In genomic region chr9:35398651-35399335, GRCh38 we compare ENCODE assay signal across 16 cellular contexts.
DNase-seq lines count a peak whose midpoint lies in the region; ATAC-seq and TF ChIP-seq lines count a peak whose summit lies in the region.
"Had no signal": no experiment of that assay in that cellular context is flagged by ENCODE, and none has a peak within 500 bp of the region (broad histone marks: within the 10 kb centered on the region; RNA-seq: fewer than 3 reads in every experiment).

No MANE protein-coding gene starts in this region.

- H3K4me1 ChIP-seq in right cardiac atrium (ENCODE audit: control insufficient read depth, insufficient read depth, low read length): no peaks in the 10 kb centered on the region
- no peaks in the 10 kb centered on the region for H3K4me1 ChIP-seq in esophagus muscularis mucosa
- no peaks in the 10 kb centered on the region for H3K4me1 ChIP-seq in neuronal stem cell (ENCODE audit: control insufficient read depth in 2 of 2, insufficient read depth in 1 of 2, low read depth in 1 of 2, low read length in 2 of 2)
- H3K4me1 ChIP-seq: BLaER1 treated with 17β-estradiol and CSF1 and Interleukin-3, amounts not matched to agents 10 nM and 100 nM had no signal

- H2BK120ac ChIP-seq in neuronal stem cell (ENCODE audit: low read depth, low read length): no peak overlapping the region

- H3K79me1 ChIP-seq in neuronal stem cell (ENCODE audit: low read depth, low read length): no peaks in the 10 kb centered on the region

- H3K27ac Mint-ChIP-seq in T-helper 2 cell treated with Interferon-gamma antibody and Interleukin-4, amounts not matched to agents 5 μg/mL and 100 μg/mL, for 36 hours: no peak overlapping the region
- no peak overlapping the region for H3K27ac Mint-ChIP-seq in activated naive CD8-positive, alpha-beta T cell treated with anti-CD3 and anti-CD28 coated beads, Interleukin-2, amount 50 U/mL, for 24 hours
- H3K27ac Mint-ChIP-seq: B cell; CD8-positive, alpha-beta T cell; GM23338; HFFc6 had no signal

- H3K23ac ChIP-seq in neuronal stem cell (ENCODE audit: low read depth, low read length, poor library complexity): no peak overlapping the region

- WGBS in right cardiac atrium: 93% methylated on average over 16 of the region's 16 CpGs
- 97% methylated on average over 16 of the region's 16 CpGs for WGBS in esophagus muscularis mucosa
- WGBS in neuronal stem cell (ENCODE audit: extremely low coverage in 2 of 2, insufficient read length in 2 of 2, insufficient replicate concordance in 1 of 2), 2 donors: no CpG with 5 or more reads among the region's 16 CpGs

- no peaks in the 10 kb centered on the region for H3K36me3 Mint-ChIP-seq in T-helper 2 cell treated with Interferon-gamma antibody and Interleukin-4, amounts not matched to agents 5 μg/mL and 100 μg/mL, for 36 hours (ENCODE audit: low read depth)
- no peaks in the 10 kb centered on the region for H3K36me3 Mint-ChIP-seq in activated naive CD8-positive, alpha-beta T cell treated with anti-CD3 and anti-CD28 coated beads, Interleukin-2, amount 50 U/mL, for 24 hours (ENCODE audit: low read depth)
- H3K36me3 Mint-ChIP-seq: CD8-positive, alpha-beta T cell had no signal

- no peak overlapping the region for H2BK15ac ChIP-seq in neuronal stem cell (ENCODE audit: low read length)

- H3K9ac ChIP-seq in neuronal stem cell (ENCODE audit: low read depth, low read length, poor library complexity): peak overlapping the region; percentile 24
- H3K9ac ChIP-seq: BLaER1 treated with 17β-estradiol and CSF1 and Interleukin-3, amounts not matched to agents 10 nM and 100 nM had no signal

- no peak overlapping the region for H3K18ac ChIP-seq in neuronal stem cell (ENCODE audit: low read length)

- H4K8ac ChIP-seq in neuronal stem cell (ENCODE audit: low read depth, low read length): no peak overlapping the region

- no peaks in the 10 kb centered on the region for H3K9me3 Mint-ChIP-seq in T-helper 2 cell treated with Interferon-gamma antibody and Interleukin-4, amounts not matched to agents 5 μg/mL and 100 μg/mL, for 36 hours
- no peaks in the 10 kb centered on the region for H3K9me3 Mint-ChIP-seq in activated naive CD8-positive, alpha-beta T cell treated with anti-CD3 and anti-CD28 coated beads, Interleukin-2, amount 50 U/mL, for 24 hours
- H3K9me3 Mint-ChIP-seq: CD8-positive, alpha-beta T cell; GM23338; HFFc6 had no signal

- no peak overlapping the region for H4K91ac ChIP-seq in neuronal stem cell (ENCODE audit: low read depth, low read length, poor library complexity)

- H3K4me3 ChIP-seq in right cardiac atrium (ENCODE audit: low read length) (no peak overlapping the region), esophagus muscularis mucosa (no peak overlapping the region), neuronal stem cell (ENCODE audit: low read length in 2 of 2) (no peak overlapping the region)
- H3K4me3 ChIP-seq: BLaER1 treated with 17β-estradiol and CSF1 and Interleukin-3, amounts not matched to agents 10 nM and 100 nM; GM23338 had no signal

- no peak overlapping the region for H3K4ac ChIP-seq in neuronal stem cell (ENCODE audit: low read length)

- H3K27ac ChIP-seq in right cardiac atrium (ENCODE audit: low read length): no peak overlapping the region
- H3K27ac ChIP-seq in esophagus muscularis mucosa (replicated peaks in 1 of 4): no peak overlapping the region
- no peak overlapping the region for H3K27ac ChIP-seq in neuronal stem cell (replicated peaks; ENCODE audit: low read length)
- H3K27ac ChIP-seq: BLaER1 treated with 17β-estradiol and CSF1 and Interleukin-3, amounts not matched to agents 10 nM and 100 nM; HL-60 had no signal

- H3K4me1 Mint-ChIP-seq in T-helper 2 cell treated with Interferon-gamma antibody and Interleukin-4, amounts not matched to agents 5 μg/mL and 100 μg/mL, for 36 hours (ENCODE audit: low read depth): no peaks in the 10 kb centered on the region
- H3K4me1 Mint-ChIP-seq in activated naive CD8-positive, alpha-beta T cell treated with anti-CD3 and anti-CD28 coated beads, Interleukin-2, amount 50 U/mL, for 24 hours: peaks cover 4% of the 10 kb centered on the region
- H3K4me1 Mint-ChIP-seq: B cell, GM23338 had no signal

- intact Hi-C loops in cardiac septum (cut with DNase I) (no loop called here), right cardiac atrium (cut with DNase I) (no loop called here), esophagus muscularis mucosa (cut with DNase I) (no loop called here)

- H3K27me3 ChIP-seq in right cardiac atrium (ENCODE audit: control insufficient read depth, insufficient read depth) (no peaks in the 10 kb centered on the region), esophagus muscularis mucosa (no peaks in the 10 kb centered on the region), neuronal stem cell (ENCODE audit: control insufficient read depth in 3 of 3, insufficient read depth in 3 of 3, low read depth in 1 of 3, low read length in 3 of 3) (no peaks in the 10 kb centered on the region)
- H3K27me3 ChIP-seq: BLaER1 treated with 17β-estradiol and CSF1 and Interleukin-3, amounts not matched to agents 10 nM and 100 nM had no signal

- H2BK5ac ChIP-seq in neuronal stem cell (ENCODE audit: low read length): no peak overlapping the region

- peaks cover 65 to 98% (median 95%) of the 10 kb centered on the region in 4 donors for H3K36me3 ChIP-seq in esophagus muscularis mucosa
- peaks cover 27 to 35% of the 10 kb centered on the region in 2 donors for H3K36me3 ChIP-seq in neuronal stem cell (replicated peaks in 1 of 2; ENCODE audit: control insufficient read depth in 2 of 2, insufficient read depth in 2 of 2, low read length in 2 of 2)

- no peak overlapping the region for H2AFZ ChIP-seq in neuronal stem cell (ENCODE audit: low read length)
- H2AFZ ChIP-seq: GM23338 had no signal

- TF ChIP-seq EP300 in esophagus muscularis mucosa (IDR thresholded peaks at IDR 0.05): no peak

- H2BK12ac ChIP-seq in neuronal stem cell (ENCODE audit: low read length): no peak overlapping the region

- H2AK5ac ChIP-seq in neuronal stem cell (ENCODE audit: low read depth, low read length): no peak overlapping the region

- no peaks in the 10 kb centered on the region for H3K27me3 Mint-ChIP-seq in T-helper 2 cell treated with Interferon-gamma antibody and Interleukin-4, amounts not matched to agents 5 μg/mL and 100 μg/mL, for 36 hours (ENCODE audit: low read depth)
- H3K27me3 Mint-ChIP-seq in activated naive CD8-positive, alpha-beta T cell treated with anti-CD3 and anti-CD28 coated beads, Interleukin-2, amount 50 U/mL, for 24 hours: peaks cover 3% of the 10 kb centered on the region

- H3K14ac ChIP-seq in neuronal stem cell (ENCODE audit: low read length): no peak overlapping the region

- H3K4me2 ChIP-seq in neuronal stem cell (ENCODE audit: insufficient read depth, low read length, poor library complexity, severe bottlenecking): no peak overlapping the region
- H3K4me2 ChIP-seq: BLaER1 treated with 17β-estradiol and CSF1 and Interleukin-3, amounts not matched to agents 10 nM and 100 nM; GM23338 had no signal

- H3K9me3 ChIP-seq in right cardiac atrium (ENCODE audit: control insufficient read depth, low read length) (no peaks in the 10 kb centered on the region), esophagus muscularis mucosa (no peaks in the 10 kb centered on the region), neuronal stem cell (replicated peaks in 1 of 2; ENCODE audit: control insufficient read depth in 2 of 2, insufficient read depth in 1 of 2, low read depth in 1 of 2, low read length in 2 of 2) (no peaks in the 10 kb centered on the region)
- H3K9me3 ChIP-seq: BLaER1 treated with 17β-estradiol and CSF1 and Interleukin-3, amounts not matched to agents 10 nM and 100 nM had no signal

- no peak for TF ChIP-seq CTCF in esophagus muscularis mucosa (IDR thresholded peaks at IDR 0.05)

- no peak for TF ChIP-seq POLR2A in esophagus muscularis mucosa (IDR thresholded peaks at IDR 0.05; ENCODE audit: low read depth)

- ATAC-seq in right cardiac atrium: no peak
- no peak for ATAC-seq in activated naive CD8-positive, alpha-beta T cell treated with anti-CD3 and anti-CD28 coated beads, Interleukin-2, amount 50 U/mL, for 24 hours
- ATAC-seq: CD8-positive, alpha-beta T cell; GM23338 had no signal

- DNase-seq in cardiac septum (ENCODE audit: low spot score) (peak; percentile 51), right cardiac atrium (no peak), esophagus muscularis mucosa (ENCODE audit: extremely low spot score) (peak; percentile 85), neuronal stem cell (ENCODE audit: low spot score) (no peak)
- DNase-seq in T-helper 2 cell treated with Interferon-gamma antibody and Interleukin-4, amounts not matched to agents 5 μg/mL and 100 μg/mL, for 36 hours (ENCODE audit: low spot score): no peak
- DNase-seq in activated naive CD8-positive, alpha-beta T cell treated with anti-CD3 and anti-CD28 coated beads, Interleukin-2, amount 50 U/mL, for 24 hours: no peak
- DNase-seq: Calu3; CD8-positive, alpha-beta T cell; DMS79 treated with DMSO at 0.1 percent for 48 hours; GF-D8; HCEC 1CT; HFFc6 had no signal

- H3K4me3 Mint-ChIP-seq in T-helper 2 cell treated with Interferon-gamma antibody and Interleukin-4, amounts not matched to agents 5 μg/mL and 100 μg/mL, for 36 hours: no peak overlapping the region
- H3K4me3 Mint-ChIP-seq in activated naive CD8-positive, alpha-beta T cell treated with anti-CD3 and anti-CD28 coated beads, Interleukin-2, amount 50 U/mL, for 24 hours: no peak overlapping the region
- H3K4me3 Mint-ChIP-seq: B cell; CD8-positive, alpha-beta T cell; GM23338; HFFc6 had no signal

Comparison
In these comparisons a context has a peak if more than half of its experiments do, and no peak if none do; other contexts are left out.
1. DNase-seq: peak in cardiac septum (single experiment) and esophagus muscularis mucosa (single experiment); none in right cardiac atrium (0 of 3), neuronal stem cell (single experiment), T-helper 2 cell treated with Interferon-gamma antibody and Interleukin-4, amounts not matched to agents 5 μg/mL and 100 μg/mL, for 36 hours (single experiment) and activated naive CD8-positive, alpha-beta T cell treated with anti-CD3 and anti-CD28 coated beads, Interleukin-2, amount 50 U/mL, for 24 hours (single experiment).